ENCODE assay signal across 9 cellular contexts in genomic region chr4:6327220-6327917, GRCh38. TPM values are rescaled to one million over a fixed set of nuclear protein-coding genes. Genes with fewer than 3 reads are reported as not detected.
A peak's percentile ranks its signal among the peaks of the same experiment; 100 is the strongest.
DNase-seq lines count a peak whose midpoint lies in the region; ATAC-seq and TF ChIP-seq lines count a peak whose summit lies in the region.
"Had no signal": no experiment of that assay in that cellular context is flagged by ENCODE, and none has a peak within 500 bp of the region (broad histone marks: within the 10 kb centered on the region; RNA-seq: fewer than 3 reads in every experiment).

No MANE protein-coding gene starts in this region.

- TF ChIP-seq POLR2A in erythroblast (IDR thresholded peaks at IDR 0.05; ENCODE audit: low read length) = no peak

- CTCF ChIA-PET in naive thymus-derived CD4-positive, alpha-beta T cell (lab: Charles Lee) = interaction anchor here (0.6 to 8.9 kb wide), 12 partner anchors 11 to 1863 kb away, joined by 3 to 109 read pairs (median 3); no protein-coding TSS in a partner anchor

- H3K4me1 Mint-ChIP-seq in naive thymus-derived CD4-positive, alpha-beta T cell = peaks cover 0 to 17% (median 0%) of the 10 kb centered on the region in 7 donors
- H3K4me1 Mint-ChIP-seq in stimulated activated memory B cell treated with anti-CD40 and anti-IgM and Interleukin-4, amounts not matched to agents 10 μg/mL and 1 μg/mL and 100 μg/mL, for 72 hours = no peaks in the 10 kb centered on the region

- intact Hi-C loops in naive thymus-derived CD4-positive, alpha-beta T cell (cut with micrococcal nuclease) = loop anchor here (1.0 to 2.0 kb wide), 5 partner anchors 63 to 329 kb away; no protein-coding TSS in a partner anchor

- POLR2A ChIA-PET in naive thymus-derived CD4-positive, alpha-beta T cell (lab: Charles Lee) = no interaction called here

- no peaks in the 10 kb centered on the region for H3K36me3 Mint-ChIP-seq in naive thymus-derived CD4-positive, alpha-beta T cell
- no peaks in the 10 kb centered on the region for H3K36me3 Mint-ChIP-seq in stimulated activated memory B cell treated with anti-CD40 and anti-IgM and Interleukin-4, amounts not matched to agents 10 μg/mL and 1 μg/mL and 100 μg/mL, for 72 hours

- H3K27ac ChIP-seq in naive thymus-derived CD4-positive, alpha-beta T cell (ENCODE audit: low read depth, low read length) = no peak overlapping the region
- H3K27ac ChIP-seq: skin epidermis had no signal

- DNase-seq in NK-92 treated with Interleukin-12 subunit alpha and Interleukin-12 subunit beta, amount 100 ng/mL, for 24 hours (lab: John Stamatoyannopoulos, UW) = peak; percentile 63
- DNase-seq in NK-92 (lab: John Stamatoyannopoulos, UW; ENCODE audit: unreplicated experiment) = no peak
- no peak for DNase-seq in NT2/D1 (ENCODE audit: low read depth, low spot score)
- peak; percentile 69 for DNase-seq in activated T-cell treated with anti-CD3 and anti-CD28 coated beads for 4 hours
- peak; percentile 58 to 79 for DNase-seq in erythroblast (lab: John Stamatoyannopoulos, UW)
- DNase-seq in naive thymus-derived CD4-positive, alpha-beta T cell = peak; percentile 48 to 85 (median 69)

- peak; percentile 66 for ATAC-seq in HG03280 (IDR thresholded peaks at IDR 0.05; ENCODE audit: unreplicated experiment)
- peak; percentile 75 for ATAC-seq in naive thymus-derived CD4-positive, alpha-beta T cell
- peak; percentile 72 for ATAC-seq in stimulated activated memory B cell treated with anti-CD40 and anti-IgM and Interleukin-4, amounts not matched to agents 10 μg/mL and 1 μg/mL and 100 μg/mL, for 72 hours

- H3K27me3 ChIP-seq in NT2/D1 (ENCODE audit: insufficient read depth, insufficient read length) = peaks cover 4% of the 10 kb centered on the region
- H3K27me3 ChIP-seq in naive thymus-derived CD4-positive, alpha-beta T cell (ENCODE audit: control insufficient read depth in 2 of 2, insufficient read depth in 2 of 2, low read length in 2 of 2) = peaks cover 0 to 3% of the 10 kb centered on the region in 2 donors

- H3K27me3 Mint-ChIP-seq in naive thymus-derived CD4-positive, alpha-beta T cell = peaks cover 7 to 47% (median 25%) of the 10 kb centered on the region in 5 donors
- H3K27me3 Mint-ChIP-seq in stimulated activated memory B cell treated with anti-CD40 and anti-IgM and Interleukin-4, amounts not matched to agents 10 μg/mL and 1 μg/mL and 100 μg/mL, for 72 hours = peaks cover 76% of the 10 kb centered on the region

- peak overlapping the region; percentile 22 for H3K9ac ChIP-seq in NT2/D1 (ENCODE audit: insufficient read length, low read depth)

- no peaks in the 10 kb centered on the region; the same call in 1 of the 2 replicates for H3K9me3 ChIP-seq in NT2/D1 (ENCODE audit: insufficient read depth, low read length)
- H3K9me3 ChIP-seq in naive thymus-derived CD4-positive, alpha-beta T cell (ENCODE audit: control insufficient read depth in 2 of 3, low read length in 3 of 3) = peaks cover 0 to 4% (median 0%) of the 10 kb centered on the region in 3 experiments

- H3K4me3 ChIP-seq in NT2/D1 (ENCODE audit: insufficient read length, low read depth) = no peak overlapping the region
- H3K4me3 ChIP-seq in naive thymus-derived CD4-positive, alpha-beta T cell (ENCODE audit: low read length) = no peak overlapping the region
- H3K4me3 ChIP-seq: skin epidermis had no signal

- H3K36me3 ChIP-seq in NT2/D1 (ENCODE audit: insufficient read depth, insufficient read length, low read length) = no peaks in the 10 kb centered on the region
- H3K36me3 ChIP-seq in naive thymus-derived CD4-positive, alpha-beta T cell (ENCODE audit: control insufficient read depth in 2 of 3, insufficient read depth in 3 of 3, low read length in 3 of 3) = no peaks in the 10 kb centered on the region

- H3K4me1 ChIP-seq in NT2/D1 (ENCODE audit: insufficient read depth, insufficient read length) = peaks cover 18% of the 10 kb centered on the region
- no peaks in the 10 kb centered on the region for H3K4me1 ChIP-seq in naive thymus-derived CD4-positive, alpha-beta T cell (ENCODE audit: control insufficient read depth in 2 of 2, insufficient read depth in 2 of 2, low read length in 2 of 2)

- no peak overlapping the region for H3K27ac Mint-ChIP-seq in naive thymus-derived CD4-positive, alpha-beta T cell
- H3K27ac Mint-ChIP-seq in stimulated activated memory B cell treated with anti-CD40 and anti-IgM and Interleukin-4, amounts not matched to agents 10 μg/mL and 1 μg/mL and 100 μg/mL, for 72 hours = no peak overlapping the region

- peaks cover 0 to 8% (median 0%) of the 10 kb centered on the region in 11 donors for H3K9me3 Mint-ChIP-seq in naive thymus-derived CD4-positive, alpha-beta T cell
- H3K9me3 Mint-ChIP-seq in stimulated activated memory B cell treated with anti-CD40 and anti-IgM and Interleukin-4, amounts not matched to agents 10 μg/mL and 1 μg/mL and 100 μg/mL, for 72 hours = peaks cover 3% of the 10 kb centered on the region

- no peak overlapping the region for H3K4me3 Mint-ChIP-seq in naive thymus-derived CD4-positive, alpha-beta T cell
- H3K4me3 Mint-ChIP-seq in stimulated activated memory B cell treated with anti-CD40 and anti-IgM and Interleukin-4, amounts not matched to agents 10 μg/mL and 1 μg/mL and 100 μg/mL, for 72 hours = no peak overlapping the region

RNA-seq across cellular contexts. Expression of gene WFS1, which starts 57.7 kb away (rescaled TPM):
- 1 to 10 TPM; 2.8 to 6.7 (median 4.4) TPM for total RNA-seq in naive thymus-derived CD4-positive, alpha-beta T cell
- 1 to 10 TPM; 3.2 to 5.2 TPM for polyA plus RNA-seq in naive thymus-derived CD4-positive, alpha-beta T cell

Comparison
In these comparisons a context has a peak if more than half of its experiments do, and no peak if none do; other contexts are left out.
1. DNase-seq: peak in NK-92 treated with Interleukin-12 subunit alpha and Interleukin-12 subunit beta, amount 100 ng/mL, for 24 hours (single experiment), activated T-cell treated with anti-CD3 and anti-CD28 coated beads for 4 hours (single experiment), erythroblast (2 of 2) and naive thymus-derived CD4-positive, alpha-beta T cell (9 of 9); none in NK-92 (single experiment) and NT2/D1 (single experiment).
2. Peak in every context shown above with its lines, with median percentiles within 50 percentile points of each other: ATAC-seq.